8 cellular contexts compared by ENCODE assay signal in the genomic region with DNA sequence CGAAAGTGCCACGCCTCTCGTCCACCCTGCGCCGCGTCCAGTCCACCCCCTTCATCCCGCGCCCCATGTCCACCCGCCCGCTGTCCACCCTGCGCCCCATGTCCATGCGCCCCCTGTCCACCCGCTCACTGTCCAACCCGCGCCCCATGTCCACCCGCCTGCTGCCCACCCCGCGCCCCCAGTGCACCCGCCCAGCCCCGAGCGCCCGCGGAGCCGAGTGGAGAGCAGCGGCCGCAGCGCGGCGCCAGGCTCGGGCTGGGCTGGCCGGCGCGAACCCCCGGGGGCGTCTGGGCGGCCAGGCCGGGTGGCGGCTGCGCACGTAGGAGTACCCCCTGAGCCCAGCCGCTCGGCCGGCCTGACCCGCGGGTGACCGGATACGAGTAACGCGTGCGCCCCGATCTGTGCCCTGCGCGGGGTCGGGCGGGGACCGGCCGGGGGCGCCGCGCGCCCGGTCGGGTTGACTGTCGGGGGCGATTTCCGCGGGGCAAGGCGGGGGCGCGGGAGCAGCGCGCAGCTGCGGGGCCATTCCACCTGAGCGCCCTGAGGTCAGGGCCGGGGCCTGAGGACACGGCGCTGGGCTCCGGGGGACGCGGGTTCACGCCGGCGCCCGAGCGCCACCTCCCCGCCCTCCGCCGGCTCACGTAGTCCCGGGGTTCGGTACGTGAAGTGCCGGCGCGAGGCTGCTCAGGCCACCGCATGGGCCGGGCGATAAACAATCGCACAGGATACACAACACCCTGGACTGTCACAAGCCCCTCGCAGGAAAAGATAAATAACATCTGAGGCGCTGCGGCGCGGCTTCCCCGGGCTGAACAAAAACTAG. TPM values are rescaled to one million over a fixed set of nuclear protein-coding genes. Genes with fewer than 3 reads are reported as not detected.
DNase-seq lines count a peak whose midpoint lies in the region; TF ChIP-seq lines count a peak whose summit lies in the region.

No MANE protein-coding gene starts in this region.

- no peaks in the 10 kb centered on the region for H3K9me3 ChIP-seq in stomach

- intact Hi-C loops in stomach (cut with DNase I; ENCODE audit: low total_unique reads): no loop called here

- peaks cover 5 to 25% (median 18%) of the 10 kb centered on the region in 4 donors for H3K4me1 ChIP-seq in stomach

- TF ChIP-seq CTCF in astrocyte of the spinal cord (IDR thresholded peaks at IDR 0.05; ENCODE audit: low read depth, low read length): no peak
- TF ChIP-seq CTCF in kidney epithelial cell (IDR thresholded peaks at IDR 0.05; ENCODE audit: insufficient read depth, low read length, poor library complexity, severe bottlenecking): no peak
- TF ChIP-seq CTCF in stomach (IDR thresholded peaks at IDR 0.05): no peak

- H3K27ac ChIP-seq in stomach: peak overlapping the region in 4 of 5 donors; percentile 25 to 61 (median 41)

- in situ Hi-C loops in astrocyte of the spinal cord (cut with HindIII; ENCODE audit: low sequenced_read_pairs): no loop called here

- H3K27me3 ChIP-seq in kidney epithelial cell (ENCODE audit: control insufficient read depth, insufficient read depth, low read length): peaks cover 38% of the 10 kb centered on the region
- H3K27me3 ChIP-seq in stomach: peaks cover 7 to 84% (median 61%) of the 10 kb centered on the region in 3 donors

- H3K4me3 ChIP-seq in astrocyte of the spinal cord (ENCODE audit: low read depth, low read length): peak overlapping the region; percentile 37
- H3K4me3 ChIP-seq in kidney epithelial cell (ENCODE audit: low read depth, low read length): peak overlapping the region; percentile 29
- H3K4me3 ChIP-seq in stomach: peak overlapping the region; percentile 39 to 45 (median 41)

- DNase-seq in stimulated activated CD4-positive, alpha-beta T cell treated with anti-CD3 and anti-CD28 coated beads, Interleukin-15, amount 100 ng/mL, for 24 hours: peak; percentile 34
- no peak for DNase-seq in stimulated activated CD4-positive, alpha-beta T cell treated with anti-CD3 and anti-CD28 coated beads, Interleukin-2, amount 100 ng/mL, for 48 hours
- DNase-seq in astrocyte of the spinal cord (ENCODE audit: low read depth, low spot score) (no peak), kidney epithelial cell (ENCODE audit: low read depth) (no peak), stomach (no peak), NCI-H2107 (lab: John Stamatoyannopoulos, UW) (no peak), inferior parietal cortex (ENCODE audit: extremely low spot score) (no peak), COLO829 (ENCODE audit: low spot score) (no peak)

- H3K36me3 ChIP-seq in kidney epithelial cell (ENCODE audit: control insufficient read depth, insufficient read depth, low read length): no peaks in the 10 kb centered on the region
- no peaks in the 10 kb centered on the region for H3K36me3 ChIP-seq in stomach

- no peak for TF ChIP-seq POLR2A in stomach (IDR thresholded peaks at IDR 0.05)

- 1 to 2% (median 1%) methylated on average over 21 to 105 of the region's 105 CpGs for WGBS in stomach, 5 donors

- no peak for TF ChIP-seq EP300 in stomach (IDR thresholded peaks at IDR 0.05)

RNA-seq across cellular contexts. Expression of a gene that starts 37.5 kb away (rescaled TPM):
- total RNA-seq in kidney epithelial cell (0.75 and 0.96 TPM in 2 replicates), stomach (10 to 100 TPM in 2 of 5 donors, 1 to 10 TPM in 2, not detected in 1; 3.6 to 41.9 (median 14.1) TPM)
- polyA plus RNA-seq in stomach: 1 to 10 TPM in 2 of 3 donors, under 1 TPM in 1; 1.00 to 3.3 (median 3.2) TPM
